In genomic region chr11:66466225-66467033, GRCh38 we compare ENCODE assay signal across 1 cellular context.
A peak's percentile ranks its signal among the peaks of the same experiment; 100 is the strongest.
TF ChIP-seq lines count a peak whose summit lies in the region.

TSS of gene PELI3 (plus strand) at chr11:66466905. CDS start at chr11:66468129, 1,224 bp downstream.

TF ChIP-seq in HEK293, 187 proteins besides CTCF, POLR2A, EP300 and RAD21 (continued from another document):
- TF ChIP-seq ZBTB44 (tag by site-specific recombination; IDR thresholded peaks at IDR 0.05): no peak
- peak; percentile 76; the same call in 1 of the 2 replicates for TF ChIP-seq ZBTB20 (tag by site-specific recombination; IDR thresholded peaks at IDR 0.05)
- peak; percentile 92 for TF ChIP-seq SP3 (tag by site-specific recombination; IDR thresholded peaks at IDR 0.05)
- peak; percentile 61; the same call in 1 of the 2 replicates for TF ChIP-seq KLF8 (tag by site-specific recombination; IDR thresholded peaks at IDR 0.05)
- peak; percentile 77 for TF ChIP-seq SP2 (tag by site-specific recombination; IDR thresholded peaks at IDR 0.05)
- peak; percentile 93 for TF ChIP-seq ZNF335 (tag by site-specific recombination; conservative IDR thresholded peaks at IDR 0.05)
- TF ChIP-seq ZXDB (tag by site-specific recombination; IDR thresholded peaks at IDR 0.05): peak; percentile 100
- peak; percentile 31; the same call in 1 of the 2 replicates for TF ChIP-seq PRDM10 (tag by site-specific recombination; IDR thresholded peaks at IDR 0.05)
- TF ChIP-seq ZNF600 (tag by site-specific recombination; IDR thresholded peaks at IDR 0.05): no peak
- TF ChIP-seq KLF1 (tag by site-specific recombination; IDR thresholded peaks at IDR 0.05): peak; percentile 77
- peak; percentile 42; the same call in 1 of the 2 replicates for TF ChIP-seq EGR2 (tag by site-specific recombination; IDR thresholded peaks at IDR 0.05; ENCODE audit: low read depth)
- TF ChIP-seq, protein P1, sequence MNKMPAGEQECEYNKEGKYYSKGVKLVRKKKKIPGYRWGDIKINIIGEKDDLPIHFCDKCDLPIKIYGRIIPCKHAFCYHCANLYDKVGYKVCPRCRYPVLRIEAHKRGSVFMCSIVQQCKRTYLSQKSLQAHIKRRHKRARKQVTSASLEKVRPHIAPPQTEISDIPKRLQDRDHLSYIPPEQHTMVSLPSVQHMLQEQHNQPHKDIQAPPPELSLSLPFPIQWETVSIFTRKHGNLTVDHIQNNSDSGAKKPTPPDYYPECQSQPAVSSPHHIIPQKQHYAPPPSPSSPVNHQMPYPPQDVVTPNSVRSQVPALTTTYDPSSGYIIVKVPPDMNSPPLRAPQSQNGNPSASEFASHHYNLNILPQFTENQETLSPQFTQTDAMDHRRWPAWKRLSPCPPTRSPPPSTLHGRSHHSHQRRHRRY (tag by site-specific recombination; IDR thresholded peaks at IDR 0.05): no peak
- TF ChIP-seq ZBTB48 (tag by site-specific recombination; IDR thresholded peaks at IDR 0.05): peak; percentile 82; the same call in 1 of the 2 replicates
- TF ChIP-seq ZNF366 (tag by site-specific recombination; conservative IDR thresholded peaks at IDR 0.05): no peak
- peak; percentile 79 for TF ChIP-seq ZFHX2 (tag by site-specific recombination; conservative IDR thresholded peaks at IDR 0.05)
- TF ChIP-seq GLIS2 (tag by site-specific recombination; IDR thresholded peaks at IDR 0.05): peak; percentile 95
- peak; percentile 72 for TF ChIP-seq GLIS1 (tag by site-specific recombination; IDR thresholded peaks at IDR 0.05)
- TF ChIP-seq ZNF341 (tag by site-specific recombination; IDR thresholded peaks at IDR 0.05; ENCODE audit: low read depth): 0 out of 2 replicates have a peak, but pooled peaks have one; percentile 23
TF ChIP-seq in HEK293: peak in this region for 18.
